8 cellular contexts compared by ENCODE assay signal in the genomic region with DNA sequence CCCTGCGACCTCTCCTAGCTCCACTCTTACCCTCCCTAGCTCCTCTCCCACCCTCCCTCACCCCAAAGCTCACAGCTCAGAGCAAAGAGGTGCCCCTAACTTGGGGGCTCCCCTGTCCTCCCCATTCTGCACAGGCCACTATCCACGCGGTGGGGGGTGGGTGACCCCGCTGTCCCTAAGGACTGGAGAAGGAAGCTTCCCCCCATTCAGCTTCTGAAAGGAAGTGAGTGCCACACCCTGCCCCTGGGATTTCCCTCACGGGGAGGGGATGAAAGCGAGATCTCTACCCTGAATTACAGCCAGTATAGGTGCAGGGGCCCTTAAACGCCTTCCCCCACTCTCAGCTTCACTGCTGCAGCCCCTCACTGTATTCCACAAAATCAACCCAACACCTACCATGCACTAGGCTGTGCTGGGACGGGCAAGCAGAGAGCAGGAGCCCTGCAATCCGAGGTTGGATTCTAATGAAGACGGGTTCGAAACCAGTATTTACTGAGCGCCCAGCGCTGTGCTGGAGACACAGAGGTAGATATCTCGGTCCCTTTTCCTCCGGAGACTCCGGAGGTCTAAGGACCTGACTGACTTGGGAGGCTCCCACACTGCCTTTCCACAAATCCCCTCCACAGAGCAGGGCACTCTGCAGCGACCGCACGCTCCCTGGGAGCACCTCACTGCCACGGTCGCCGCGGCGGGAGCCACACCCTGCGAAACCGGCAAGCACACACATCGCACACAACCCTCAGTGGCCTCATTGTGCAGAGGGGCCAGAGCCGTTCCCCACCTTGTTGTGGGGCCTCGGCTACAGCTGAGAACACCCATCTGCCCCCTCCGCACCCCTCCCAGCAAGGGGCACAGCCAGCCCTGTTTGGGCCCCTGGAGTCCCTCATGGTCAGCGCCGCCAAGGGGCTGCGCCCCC. TPM values are rescaled to one million over a fixed set of nuclear protein-coding genes. Genes with fewer than 3 reads are reported as not detected.
DNase-seq lines count a peak whose midpoint lies in the region; ATAC-seq, FAIRE-seq and TF ChIP-seq lines count a peak whose summit lies in the region.

No MANE protein-coding gene starts in this region.

- under 1% methylated on average over 31 of the region's 33 CpGs for WGBS in GM12878 (ENCODE audit: insufficient coverage, insufficient replicate concordance, low lambda C conversion rate, missing lambda C conversion rate)

- H3K9me3 Mint-ChIP-seq in Calu3 (ENCODE audit: low read depth, unreplicated experiment), result no peaks in the 10 kb centered on the region

- H3K79me2 ChIP-seq in Loucy (ENCODE audit: insufficient read depth, low read length) (peaks cover 20% of the 10 kb centered on the region; the same call in 1 of the 2 replicates), GM12878 (ENCODE audit: control insufficient read depth, insufficient read depth, low read length) (peaks cover 54% of the 10 kb centered on the region)

- H3K9me2 ChIP-seq in Loucy (replicated peaks; ENCODE audit: low read depth, low read length), result no peaks in the 10 kb centered on the region

- no peaks in the 10 kb centered on the region for H3K9me3 ChIP-seq in Loucy (ENCODE audit: insufficient read depth, low read depth, low read length)
- H3K9me3 ChIP-seq in GM12878 (replicated peaks; ENCODE audit: control insufficient read depth, insufficient read depth, low read length), result no peaks in the 10 kb centered on the region
- H3K9me3 ChIP-seq in subcutaneous abdominal adipose tissue (ENCODE audit: control insufficient read depth in 5 of 5, low read length in 5 of 5), result no peaks in the 10 kb centered on the region

- H3K4me2 ChIP-seq in Loucy (ENCODE audit: low read depth, low read length, poor library complexity, severe bottlenecking), result peak overlapping the region; percentile 77
- H3K4me2 ChIP-seq in GM12878 (ENCODE audit: control insufficient read depth, insufficient read depth), result peak overlapping the region; percentile 97

- H3K9ac ChIP-seq in Loucy (ENCODE audit: low read depth, low read length, poor library complexity, severe bottlenecking) (peak overlapping the region; percentile 75), GM12878 (ENCODE audit: control insufficient read depth, insufficient read depth, low read length) (peak overlapping the region; percentile 36), subcutaneous abdominal adipose tissue (ENCODE audit: low read length in 5 of 5) (peak overlapping the region; percentile 98 to 99 (median 99))

- FAIRE-seq in GM12878 (lab: Jason Lieb, UNC), result no peak

- H3K4me3 Mint-ChIP-seq in Calu3 (ENCODE audit: low read depth, unreplicated experiment), result peak overlapping the region; percentile 100

- H3K36me3 ChIP-seq in Loucy (ENCODE audit: insufficient read depth, low read length) (no peaks in the 10 kb centered on the region), GM12878 (ENCODE audit: control insufficient read depth in 2 of 2, insufficient read depth in 2 of 2, low read length in 1 of 2) (no peaks in the 10 kb centered on the region), subcutaneous abdominal adipose tissue (ENCODE audit: control insufficient read depth in 5 of 5, insufficient read depth in 5 of 5, low read length in 5 of 5) (peaks cover 0 to 5% (median 3%) of the 10 kb centered on the region in 5 donors)

- peak; percentile 62 for DNase-seq in Calu3
- DNase-seq in GM12878 (ENCODE audit: low read depth, low spot score), result no peak
- peak; percentile 64 for DNase-seq in kidney tubule cell (ENCODE audit: low spot score)
- DNase-seq in iPS-NIHi7 (ENCODE audit: extremely low spot score), result no peak
- DNase-seq in amygdala (lab: John Stamatoyannopoulos, UW), result no peak

- H3K27me3 ChIP-seq in Loucy (ENCODE audit: insufficient read depth, low read length, poor library complexity, severe bottlenecking) (no peaks in the 10 kb centered on the region), GM12878 (replicated peaks in 1 of 2; ENCODE audit: control insufficient read depth in 2 of 2, insufficient read depth in 2 of 2, low read length in 1 of 2) (no peaks in the 10 kb centered on the region; a peak in 2 of 4 replicates), subcutaneous abdominal adipose tissue (ENCODE audit: control insufficient read depth in 5 of 5, insufficient read depth in 4 of 5, low read length in 5 of 5) (no peaks in the 10 kb centered on the region)

- TF ChIP-seq EP300 in GM12878 (IDR thresholded peaks at IDR 0.05; ENCODE audit: borderline replicate concordance in 1 of 2, control insufficient read depth in 1 of 2, low read depth in 2 of 2, low read length in 2 of 2), result no peak

- peak overlapping the region; percentile 97 for H3K27ac Mint-ChIP-seq in Calu3 (ENCODE audit: unreplicated experiment)

- H3F3A ChIP-seq in Loucy (ENCODE audit: low read depth), result no peaks in the 10 kb centered on the region

- H3K27ac ChIP-seq in GM12878 (ENCODE audit: control insufficient read depth, insufficient read depth) (peak overlapping the region; percentile 65), subcutaneous abdominal adipose tissue (ENCODE audit: low read depth, low read length) (peak overlapping the region; percentile 100)

- H3K4me3 ChIP-seq in Loucy (ENCODE audit: low read length, poor library complexity, severe bottlenecking) (peak overlapping the region; percentile 80), GM12878 (peak overlapping the region; percentile 84), subcutaneous abdominal adipose tissue (ENCODE audit: low read depth in 1 of 5, low read length in 5 of 5) (peak overlapping the region; percentile 93 to 100 (median 97))

- H3K27me3 Mint-ChIP-seq in Calu3 (ENCODE audit: unreplicated experiment), result no peaks in the 10 kb centered on the region

- RAD21 ChIA-PET in GM12878 (lab: Charles Lee; ENCODE audit: unreplicated experiment), result interaction anchor here (0.7 to 9.1 kb wide), 11 partner anchors 11 to 312 kb away, joined by 3 to 313 read pairs (median 13); a partner anchor contains a TSS

- H3K36me3 Mint-ChIP-seq in Calu3 (ENCODE audit: insufficient read depth, unreplicated experiment), result peaks cover 81% of the 10 kb centered on the region

- CTCF ChIA-PET in Calu3 (lab: Charles Lee) (interaction anchor here (0.9 to 6.8 kb wide), 9 partner anchors 9 to 150 kb away, joined by 3 to 86 read pairs (median 4); a partner anchor contains a TSS), GM12878 (lab: Yijun Ruan, JAX) (interaction anchor here (0.5 to 9.0 kb wide), 18 partner anchors 9 to 209 kb away, joined by 3 to 280 read pairs (median 4); a partner anchor contains a TSS)

- intact Hi-C loops in Calu3 (cut with micrococcal nuclease; ENCODE audit: unreplicated experiment) (loop anchor here (2.0 to 5.0 kb wide), 2 partner anchors 48 to 152 kb away; no protein-coding TSS in a partner anchor), GM12878 (cut with micrococcal nuclease; ENCODE audit: unreplicated experiment) (loop anchor here (5.0 kb wide), 1 partner anchor 102 kb away; no protein-coding TSS in a partner anchor)

- peaks cover 51% of the 10 kb centered on the region for H3K4me1 Mint-ChIP-seq in Calu3 (ENCODE audit: low read depth, unreplicated experiment)

- H2AFZ ChIP-seq in Loucy (ENCODE audit: low read length) (no peak overlapping the region), GM12878 (ENCODE audit: control insufficient read depth, low read depth, low read length) (peak overlapping the region; percentile 29)

- TF ChIP-seq CTCF in Calu3 (IDR thresholded peaks at IDR 0.05; ENCODE audit: unreplicated experiment) (no peak), Loucy (conservative IDR thresholded peaks at IDR 0.05; ENCODE audit: low read length) (no peak), GM12878 (IDR thresholded peaks at IDR 0.05 in 2 of 3, conservative IDR thresholded peaks at IDR 0.05 in 1 of 3; ENCODE audit: control insufficient read depth in 2 of 3, extremely low read depth in 1 of 3, insufficient read depth in 1 of 3, low read depth in 3 of 3, low read length in 3 of 3) (no peak)

- in situ Hi-C loops in GM12878 (cut with MboI), result no loop called here

- SMC1A ChIA-PET in GM12878 (lab: Charles Lee; ENCODE audit: uncharacterized antibody, unreplicated experiment), result interaction anchor here (0.7 to 7.0 kb wide), 10 partner anchors 11 to 119 kb away, joined by 3 to 212 read pairs (median 4); a partner anchor contains a TSS

- POLR2A ChIA-PET in GM12878 (lab: Charles Lee), result interaction anchor here (0.5 to 10.3 kb wide), 11 partner anchors 11 to 788 kb away, joined by 3 to 188 read pairs (median 5); a partner anchor contains a TSS

- no TSS peak for BruUV-seq in Calu3 (replicated peaks; lab: Mats Ljungman, UMichigan)
- BruUV-seq in GM12878 (replicated peaks; lab: Mats Ljungman, UMichigan), result no TSS peak

- no peak for TF ChIP-seq RAD21 in GM12878 (IDR thresholded peaks at IDR 0.05; ENCODE audit: insufficient read depth, low read depth, low read length)

- TF ChIP-seq POLR2A in GM12878 (IDR thresholded peaks at IDR 0.05; ENCODE audit: low read depth, low read length), result no peak

- H4K20me1 ChIP-seq in Loucy (ENCODE audit: insufficient read depth, low read length, poor library complexity, severe bottlenecking) (no peaks in the 10 kb centered on the region), GM12878 (ENCODE audit: control insufficient read depth, insufficient read depth) (no peaks in the 10 kb centered on the region; the same call in 1 of the 2 replicates)

- H3K4me1 ChIP-seq in Loucy (ENCODE audit: insufficient read depth, low read length, poor library complexity, severe bottlenecking), result peaks cover 45% of the 10 kb centered on the region
- peaks cover 61% of the 10 kb centered on the region for H3K4me1 ChIP-seq in GM12878 (ENCODE audit: control insufficient read depth, insufficient read depth, low read length)
- H3K4me1 ChIP-seq in subcutaneous abdominal adipose tissue (ENCODE audit: control insufficient read depth in 5 of 5, insufficient read depth in 5 of 5, low read length in 5 of 5), result peaks cover 21 to 86% (median 69%) of the 10 kb centered on the region in 5 donors

- ATAC-seq in GM12878 (peak; percentile 9), GM19023 (IDR thresholded peaks at IDR 0.05; ENCODE audit: unreplicated experiment) (no peak)

RNA-seq across cellular contexts. Expression of a gene that starts 1.8 kb away (rescaled TPM):
- 246 and 253 TPM in 2 replicates for total RNA-seq in Calu3 (2022)
- total RNA-seq in GM12878 (2013; cell fraction: nucleolus; rRNA removed), result 162 and 186 TPM in 2 replicates
- total RNA-seq in GM12878 (2014; rRNA removed), result 44.4 and 46.6 TPM in 2 replicates
- total RNA-seq in GM12878 (2014; rRNA removed; fragmentation: Illumina TruSeq; extraction: Trizol), result 43.5 and 49.6 TPM in 2 replicates
- 90.0 and 90.3 TPM in 2 replicates for total RNA-seq in GM12878 (2021)
- 6.6 TPM for polyA plus RNA-seq in GM12878 (2011; ENCODE audit: low read depth)
- 12.7 and 16.1 TPM in 2 replicates for polyA plus RNA-seq in GM12878 (2011; rRNA removed)
- 8.2 and 13.2 TPM in 2 replicates for polyA plus RNA-seq in GM12878 (2011; cell fraction: cytosol; rRNA removed)
- polyA plus RNA-seq in GM12878 (2011; cell fraction: nucleus; rRNA removed), result 28.2 and 31.7 TPM in 2 replicates
- 8.0 and 14.1 TPM in 2 replicates for polyA plus RNA-seq in GM12878 (2012)
- 42.3 and 53.4 TPM in 2 replicates for polyA plus RNA-seq in GM12878 (2014; fragmentation: Illumina TruSeq; extraction: Trizol)
- polyA plus RNA-seq in GM12878 (2014; fragmentation: Nextera tagmentation; extraction: Ambion mirVana), result 1 to 10 TPM in 1 of 2 experiments, under 1 TPM in 1; 0.76 to 1.2 TPM
- polyA plus RNA-seq in GM12878 (2014; rRNA removed), result 22.5 and 23.5 TPM in 2 replicates
- 10 to 100 TPM; 11.8 to 16.4 TPM for polyA plus RNA-seq in GM12878 (2016; fragmentation: Nextera tagmentation; extraction: Ambion mirVana)
- polyA minus RNA-seq in GM12878 (2011; rRNA and poly(A)+ RNA removed), result 41.7 and 48.2 TPM in 2 replicates
- polyA minus RNA-seq in GM12878 (2011; cell fraction: cytosol; rRNA and poly(A)+ RNA removed), result 26.6 and 27.7 TPM in 2 replicates
- 15.3 and 15.4 TPM in 2 replicates for polyA minus RNA-seq in GM12878 (2011; cell fraction: nucleus; rRNA and poly(A)+ RNA removed)

RNA-seq across cellular contexts. Expression of a gene that starts 28.9 kb away (rescaled TPM):
- total RNA-seq in Calu3 (2022) (970 and 1,189 TPM in 2 replicates), GM12878 (2014; rRNA removed) (2,512 and 2,611 TPM in 2 replicates), GM12878 (2014; rRNA removed; fragmentation: Illumina TruSeq; extraction: Trizol) (2,491 and 2,551 TPM in 2 replicates), GM12878 (2021) (2,218 and 2,306 TPM in 2 replicates)
- total RNA-seq in GM12878 (2013; cell fraction: nucleolus; rRNA removed), result 270 and 284 TPM in 2 replicates
- 2,168 TPM for polyA plus RNA-seq in GM12878 (2011; ENCODE audit: low read depth)
- polyA plus RNA-seq in GM12878 (2011; rRNA removed) (1,766 and 2,335 TPM in 2 replicates), GM12878 (2014; fragmentation: Illumina TruSeq; extraction: Trizol) (2,336 and 2,739 TPM in 2 replicates), GM12878 (2014; fragmentation: Nextera tagmentation; extraction: Ambion mirVana) (1,000 to 10,000 TPM; 1,227 to 1,233 TPM), GM12878 (2014; rRNA removed) (2,498 and 2,961 TPM in 2 replicates), GM12878 (2016; fragmentation: Nextera tagmentation; extraction: Ambion mirVana) (100 to 1,000 TPM; 850 to 912 TPM)
- 2,704 and 2,784 TPM in 2 replicates for polyA plus RNA-seq in GM12878 (2011; cell fraction: cytosol; rRNA removed)
- polyA plus RNA-seq in GM12878 (2011; cell fraction: nucleus; rRNA removed), result 719 and 1,009 TPM in 2 replicates
- polyA plus RNA-seq in GM12878 (2012), result 2,616 and 3,065 TPM in 2 replicates
- 1,401 and 2,150 TPM in 2 replicates for polyA minus RNA-seq in GM12878 (2011; rRNA and poly(A)+ RNA removed)
- 694 and 779 TPM in 2 replicates for polyA minus RNA-seq in GM12878 (2011; cell fraction: cytosol; rRNA and poly(A)+ RNA removed)
- polyA minus RNA-seq in GM12878 (2011; cell fraction: nucleus; rRNA and poly(A)+ RNA removed), result 161 and 187 TPM in 2 replicates

RNA-seq across cellular contexts. Expression of a gene that starts 46.5 kb away (rescaled TPM):
- total RNA-seq in Calu3 (2022) (21.9 and 26.3 TPM in 2 replicates), GM12878 (2014; rRNA removed) (12.1 and 12.3 TPM in 2 replicates), GM12878 (2014; rRNA removed; fragmentation: Illumina TruSeq; extraction: Trizol) (6.9 and 8.3 TPM in 2 replicates), GM12878 (2021) (26.6 and 28.4 TPM in 2 replicates)
- 19.1 and 19.7 TPM in 2 replicates for total RNA-seq in GM12878 (2013; cell fraction: nucleolus; rRNA removed)
- polyA plus RNA-seq in GM12878 (2011; ENCODE audit: low read depth), result 6.9 TPM
- polyA plus RNA-seq in GM12878 (2011; rRNA removed) (12.0 and 18.4 TPM in 2 replicates), GM12878 (2014; fragmentation: Illumina TruSeq; extraction: Trizol) (9.5 and 14.0 TPM in 2 replicates), GM12878 (2014; fragmentation: Nextera tagmentation; extraction: Ambion mirVana) (1 to 10 TPM; 1.1 to 1.4 TPM), GM12878 (2014; rRNA removed) (19.4 and 22.7 TPM in 2 replicates), GM12878 (2016; fragmentation: Nextera tagmentation; extraction: Ambion mirVana) (10 to 100 TPM; 26.9 to 29.9 TPM)
- 16.6 and 19.8 TPM in 2 replicates for polyA plus RNA-seq in GM12878 (2011; cell fraction: cytosol; rRNA removed)
- polyA plus RNA-seq in GM12878 (2011; cell fraction: nucleus; rRNA removed), result 47.4 and 48.5 TPM in 2 replicates
- polyA plus RNA-seq in GM12878 (2012), result 15.7 and 18.2 TPM in 2 replicates
- polyA minus RNA-seq in GM12878 (2011; rRNA and poly(A)+ RNA removed), result 8.8 and 10.6 TPM in 2 replicates
- 3.5 and 4.5 TPM in 2 replicates for polyA minus RNA-seq in GM12878 (2011; cell fraction: cytosol; rRNA and poly(A)+ RNA removed)
- 5.6 and 7.2 TPM in 2 replicates for polyA minus RNA-seq in GM12878 (2011; cell fraction: nucleus; rRNA and poly(A)+ RNA removed)

RNA-seq across cellular contexts. Expression of a gene that starts 56.9 kb away (rescaled TPM):
- total RNA-seq in Calu3 (2022), result 90.4 and 97.2 TPM in 2 replicates
- 68.4 and 79.3 TPM in 2 replicates for total RNA-seq in GM12878 (2013; cell fraction: nucleolus; rRNA removed)
- total RNA-seq in GM12878 (2014; rRNA removed), result 195 and 201 TPM in 2 replicates
- total RNA-seq in GM12878 (2014; rRNA removed; fragmentation: Illumina TruSeq; extraction: Trizol), result 174 and 178 TPM in 2 replicates
- 189 and 196 TPM in 2 replicates for total RNA-seq in GM12878 (2021)
- polyA plus RNA-seq in GM12878 (2011; ENCODE audit: low read depth), result 48.7 TPM
- 43.2 and 53.2 TPM in 2 replicates for polyA plus RNA-seq in GM12878 (2011; rRNA removed)
- 68.6 and 69.6 TPM in 2 replicates for polyA plus RNA-seq in GM12878 (2011; cell fraction: cytosol; rRNA removed)
- polyA plus RNA-seq in GM12878 (2011; cell fraction: nucleus; rRNA removed), result 136 and 209 TPM in 2 replicates
- 75.6 and 111 TPM in 2 replicates for polyA plus RNA-seq in GM12878 (2012)
- polyA plus RNA-seq in GM12878 (2014; fragmentation: Illumina TruSeq; extraction: Trizol), result 198 and 201 TPM in 2 replicates
- 1 to 10 TPM; 6.7 to 6.8 TPM for polyA plus RNA-seq in GM12878 (2014; fragmentation: Nextera tagmentation; extraction: Ambion mirVana)
- polyA plus RNA-seq in GM12878 (2014; rRNA removed), result 135 and 137 TPM in 2 replicates
- polyA plus RNA-seq in GM12878 (2016; fragmentation: Nextera tagmentation; extraction: Ambion mirVana), result 10 to 100 TPM; 76.3 to 90.3 TPM
- polyA minus RNA-seq in GM12878 (2011; rRNA and poly(A)+ RNA removed), result 82.3 and 108 TPM in 2 replicates
- 43.6 and 46.5 TPM in 2 replicates for polyA minus RNA-seq in GM12878 (2011; cell fraction: cytosol; rRNA and poly(A)+ RNA removed)
- polyA minus RNA-seq in GM12878 (2011; cell fraction: nucleus; rRNA and poly(A)+ RNA removed), result 51.3 and 83.7 TPM in 2 replicates

Comparison
In these comparisons a context has a peak if more than half of its experiments do, and no peak if none do; other contexts are left out.
1. DNase-seq: peak in Calu3 (single experiment) and kidney tubule cell (single experiment); none in GM12878 (single experiment), iPS-NIHi7 (single experiment) and amygdala (0 of 56).
2. H3K9ac ChIP-seq: peak in every context shown above with its lines; median percentile 99 in subcutaneous abdominal adipose tissue; 75 in Loucy; 36 in GM12878.
3. Peak in every context shown above with its lines, with median percentiles within 50 percentile points of each other: H3K4me3 ChIP-seq.